In genomic region chr15:41939986-41940385, GRCh38 we compare ENCODE assay signal across 17 cellular contexts. TPM values are rescaled to one million over a fixed set of nuclear protein-coding genes. Genes with fewer than 3 reads are reported as not detected.
DNase-seq lines count a peak whose midpoint lies in the region; ATAC-seq, FAIRE-seq and TF ChIP-seq lines count a peak whose summit lies in the region.
"Had no signal": no experiment of that assay in that cellular context is flagged by ENCODE, and none has a peak within 500 bp of the region (broad histone marks: within the 10 kb centered on the region; RNA-seq: fewer than 3 reads in every experiment).

No MANE protein-coding gene starts in this region.

- no peak for TF ChIP-seq CTCF in A549 (IDR thresholded peaks at IDR 0.05)
- TF ChIP-seq CTCF in CD8-positive, alpha-beta T cell (IDR thresholded peaks at IDR 0.05) = no peak

- POLR2A ChIA-PET in A549 (lab: Yijun Ruan, JAX) = interaction anchor here (1.0 kb wide), 1 partner anchor 9 kb away, joined by 4 read pairs; no protein-coding TSS in a partner anchor
- POLR2A ChIA-PET in CD8-positive, alpha-beta T cell (lab: Charles Lee) = no interaction called here

- CTCF ChIA-PET in A549 (lab: Yijun Ruan, JAX) = interaction anchor here (1.0 to 1.1 kb wide), 2 partner anchors 33 to 144 kb away, joined by 3 to 5 read pairs; partner anchors contain the start of gene EHD4
- CTCF ChIA-PET in CD8-positive, alpha-beta T cell (lab: Charles Lee) = interaction anchor here (1.9 to 6.9 kb wide), 3 partner anchors 36 to 166 kb away, joined by 5 to 34 read pairs (median 26); partner anchors contain the start of gene MAPKBP1

- peaks cover 20% of the 10 kb centered on the region for H3K36me3 Mint-ChIP-seq in CD8-positive, alpha-beta T cell
- peaks cover 32% of the 10 kb centered on the region for H3K36me3 Mint-ChIP-seq in activated naive CD8-positive, alpha-beta T cell treated with anti-CD3 and anti-CD28 coated beads for 36 hours
- H3K36me3 Mint-ChIP-seq in immature natural killer cell = peaks cover 0 to 5% (median 3%) of the 10 kb centered on the region in 3 donors

- H3K27ac Mint-ChIP-seq in CD8-positive, alpha-beta T cell = peak overlapping the region; percentile 58
- peak overlapping the region; percentile 73 for H3K27ac Mint-ChIP-seq in activated naive CD8-positive, alpha-beta T cell treated with anti-CD3 and anti-CD28 coated beads for 36 hours
- H3K27ac Mint-ChIP-seq in immature natural killer cell = peak overlapping the region in 5 of 6 donors; percentile 70 to 87 (median 84)

- TF ChIP-seq POLR2A in A549 (IDR thresholded peaks at IDR 0.05; ENCODE audit: low read length) = no peak

- no peaks in the 10 kb centered on the region for H3K27me3 Mint-ChIP-seq in CD8-positive, alpha-beta T cell (ENCODE audit: low read depth)
- no peaks in the 10 kb centered on the region for H3K27me3 Mint-ChIP-seq in activated naive CD8-positive, alpha-beta T cell treated with anti-CD3 and anti-CD28 coated beads for 36 hours
- H3K27me3 Mint-ChIP-seq in immature natural killer cell (ENCODE audit: low read depth in 3 of 3) = peaks cover 3 to 24% (median 7%) of the 10 kb centered on the region in 3 donors

- no peaks in the 10 kb centered on the region for H3K9me3 ChIP-seq in A549
- H3K9me3 ChIP-seq in CD8-positive, alpha-beta T cell (ENCODE audit: low read length) = no peaks in the 10 kb centered on the region
- H3K9me3 ChIP-seq: right lobe of liver had no signal

- H3K9me3 Mint-ChIP-seq in CD8-positive, alpha-beta T cell = no peaks in the 10 kb centered on the region
- H3K9me3 Mint-ChIP-seq in activated naive CD8-positive, alpha-beta T cell treated with anti-CD3 and anti-CD28 coated beads for 36 hours = peaks cover 2% of the 10 kb centered on the region
- no peaks in the 10 kb centered on the region for H3K9me3 Mint-ChIP-seq in immature natural killer cell
- H3K9me3 Mint-ChIP-seq: neural crest cell had no signal

- peak overlapping the region; percentile 35; the same call in 1 of the 3 replicates for H3K4me2 ChIP-seq in A549

- peaks cover 47% of the 10 kb centered on the region for H3K4me1 Mint-ChIP-seq in CD8-positive, alpha-beta T cell (ENCODE audit: low read depth)
- H3K4me1 Mint-ChIP-seq in activated naive CD8-positive, alpha-beta T cell treated with anti-CD3 and anti-CD28 coated beads for 36 hours = peaks cover 48% of the 10 kb centered on the region
- H3K4me1 Mint-ChIP-seq in immature natural killer cell = peaks cover 33 to 39% of the 10 kb centered on the region in 2 donors

- H3K36me3 ChIP-seq in CD8-positive, alpha-beta T cell (ENCODE audit: insufficient read depth, low read length) = no peaks in the 10 kb centered on the region

- H3K4me3 ChIP-seq in A549 = no peak overlapping the region
- no peak overlapping the region for H3K4me3 ChIP-seq in CD8-positive, alpha-beta T cell (ENCODE audit: low read depth, low read length)
- H3K4me3 ChIP-seq: right lobe of liver had no signal

- no peak for ATAC-seq in A549
- ATAC-seq in CD8-positive, alpha-beta T cell = no peak

- no peak for TF ChIP-seq EP300 in A549 (IDR thresholded peaks at IDR 0.05)

- no peak for TF ChIP-seq RAD21 in A549 (conservative IDR thresholded peaks at IDR 0.05 in 1 of 2, IDR thresholded peaks at IDR 0.05 in 1 of 2)

- WGBS in A549 (ENCODE audit: missing lambda C conversion rate) = 90% methylated on average over 9 of the region's 9 CpGs

- H3K27ac ChIP-seq in A549 = peak overlapping the region in 1 of 2 experiments; percentile 67; a peak in 3 of 6 replicates
- H3K27ac ChIP-seq in CD8-positive, alpha-beta T cell (ENCODE audit: low read depth, low read length) = no peak overlapping the region
- H3K27ac ChIP-seq: C4-2B, right lobe of liver had no signal

- H3K4me3 Mint-ChIP-seq in CD8-positive, alpha-beta T cell = no peak overlapping the region
- H3K4me3 Mint-ChIP-seq in activated naive CD8-positive, alpha-beta T cell treated with anti-CD3 and anti-CD28 coated beads for 36 hours = no peak overlapping the region
- peak overlapping the region in 1 of 5 donors; percentile 23 for H3K4me3 Mint-ChIP-seq in immature natural killer cell
- H3K4me3 Mint-ChIP-seq: neural crest cell had no signal

- intact Hi-C loops in CD8-positive, alpha-beta T cell (cut with DNase I, micrococcal nuclease) = loop anchor here in 1 of 2 experiments (10.0 kb wide), 2 partner anchors 165 to 245 kb away; partner anchors contain the start of gene MAPKBP1

- no peaks in the 10 kb centered on the region for H3K27me3 ChIP-seq in CD8-positive, alpha-beta T cell (ENCODE audit: insufficient read depth, low read length)
- H3K27me3 ChIP-seq: right lobe of liver had no signal

- DNase-seq in A549 (ENCODE audit: low read depth in 1 of 2, low spot score in 1 of 2) (no peak), immature natural killer cell (no peak), NCI-H187 (lab: John Stamatoyannopoulos, UW) (no peak), activated gamma-delta T cell treated with Interleukin-2 at 50 U/mL for 16 hours (no peak), SW 1271 (lab: John Stamatoyannopoulos, UW) (no peak), 8988T (no peak)
- DNase-seq in CD8-positive, alpha-beta T cell = no peak
- DNase-seq in activated naive CD8-positive, alpha-beta T cell treated with anti-CD3 and anti-CD28 coated beads for 36 hours = no peak
- DNase-seq: GF-D8, KG1, NCI-H146, NCI-H526, substantia nigra had no signal

- FAIRE-seq in A549 (lab: Jason Lieb, UNC) = no peak

- peaks cover 38% of the 10 kb centered on the region for H3K4me1 ChIP-seq in A549
- H3K4me1 ChIP-seq in CD8-positive, alpha-beta T cell (ENCODE audit: insufficient read depth, low read length) = peaks cover 39% of the 10 kb centered on the region
- H3K4me1 ChIP-seq: right lobe of liver had no signal

TF ChIP-seq in A549, 52 proteins besides CTCF, POLR2A, EP300 and RAD21:
- no peak for TF ChIP-seq HES2 (IDR thresholded peaks at IDR 0.05)
- no peak for TF ChIP-seq FOXS1 (CRISPR knock-in tag; IDR thresholded peaks at IDR 0.05)
- TF ChIP-seq CEBPB (IDR thresholded peaks at IDR 0.05) = no peak
- no peak for TF ChIP-seq RNF2 (IDR thresholded peaks at IDR 0.05; ENCODE audit: borderline replicate concordance, low read depth)
- TF ChIP-seq ZSCAN20 (CRISPR knock-in tag; IDR thresholded peaks at IDR 0.05) = no peak
- TF ChIP-seq NFE2L2 (conservative IDR thresholded peaks at IDR 0.05; ENCODE audit: low read length) = no peak
- no peak for TF ChIP-seq JUN (IDR thresholded peaks at IDR 0.05)
- no peak for TF ChIP-seq HOXB13 (CRISPR knock-in tag; IDR thresholded peaks at IDR 0.05; ENCODE audit: low read depth)
- TF ChIP-seq SMC3 (IDR thresholded peaks at IDR 0.05) = no peak
- no peak for TF ChIP-seq HEYL (CRISPR knock-in tag; IDR thresholded peaks at IDR 0.05)
- no peak for TF ChIP-seq NPAS2 (CRISPR knock-in tag; IDR thresholded peaks at IDR 0.05; ENCODE audit: borderline replicate concordance)
- TF ChIP-seq EHF (CRISPR knock-in tag; IDR thresholded peaks at IDR 0.05) = no peak
- no peak for TF ChIP-seq USF2 (IDR thresholded peaks at IDR 0.05)

RNA-seq across cellular contexts. Expression of gene EHD4, which starts 32.4 kb away (rescaled TPM):
- polyA plus RNA-seq in A549 (2011; rRNA removed) (9.0 and 9.3 TPM in 2 replicates), A549 (2017; fragmentation: RNase III; extraction: RNeasy Plus Mini Kit Qiagen cat#74134 plus additional on column Dnase treatment) (8.2 to 9.6 TPM (median 8.9 TPM) in 3 replicates), immature natural killer cell (1 to 10 TPM; 5.3 to 7.3 (median 7.0) TPM)
- 7.3 and 9.8 TPM in 2 replicates for polyA plus RNA-seq in A549 (2012; cell fraction: cytosol; rRNA removed)
- 7.1 and 7.5 TPM in 2 replicates for polyA plus RNA-seq in A549 (2012; cell fraction: nucleus; rRNA removed)
- 14.9 and 15.0 TPM in 2 replicates for polyA minus RNA-seq in A549 (2011; rRNA and poly(A)+ RNA removed)
- 10 to 100 TPM; 36.4 to 40.5 TPM for total RNA-seq in CD8-positive, alpha-beta T cell
- 10 to 100 TPM; 23.5 to 23.6 TPM for total RNA-seq in activated naive CD8-positive, alpha-beta T cell treated with anti-CD3 and anti-CD28 coated beads for 36 hours

RNA-seq across cellular contexts. Expression of gene SPTBN5, which starts 46.1 kb away (rescaled TPM):
- polyA plus RNA-seq in A549 (2011; rRNA removed) (0.05 and 0.08 TPM in 2 replicates), A549 (2017; fragmentation: RNase III; extraction: RNeasy Plus Mini Kit Qiagen cat#74134 plus additional on column Dnase treatment) (0.17 to 0.24 TPM (median 0.22 TPM) in 3 replicates), immature natural killer cell (under 1 TPM in 1 of 3 donors, not detected in 2; 0.06 TPM)
- 0.05 and 0.06 TPM in 2 replicates for polyA plus RNA-seq in A549 (2012; cell fraction: cytosol; rRNA removed)
- polyA plus RNA-seq in A549 (2012; cell fraction: nucleus; rRNA removed) = 0.54 TPM in 2 replicates
- 0.12 TPM in 1 of 2 replicates, not detected in the other for polyA minus RNA-seq in A549 (2011; rRNA and poly(A)+ RNA removed)
- total RNA-seq in CD8-positive, alpha-beta T cell = 1 to 10 TPM; 1.1 to 1.2 TPM
- under 1 TPM; 0.19 to 0.30 TPM for total RNA-seq in activated naive CD8-positive, alpha-beta T cell treated with anti-CD3 and anti-CD28 coated beads for 36 hours
- total RNA-seq: H4 had no signal
